Comparison of ENCODE assay signal across 9 cellular contexts in the genomic region with DNA sequence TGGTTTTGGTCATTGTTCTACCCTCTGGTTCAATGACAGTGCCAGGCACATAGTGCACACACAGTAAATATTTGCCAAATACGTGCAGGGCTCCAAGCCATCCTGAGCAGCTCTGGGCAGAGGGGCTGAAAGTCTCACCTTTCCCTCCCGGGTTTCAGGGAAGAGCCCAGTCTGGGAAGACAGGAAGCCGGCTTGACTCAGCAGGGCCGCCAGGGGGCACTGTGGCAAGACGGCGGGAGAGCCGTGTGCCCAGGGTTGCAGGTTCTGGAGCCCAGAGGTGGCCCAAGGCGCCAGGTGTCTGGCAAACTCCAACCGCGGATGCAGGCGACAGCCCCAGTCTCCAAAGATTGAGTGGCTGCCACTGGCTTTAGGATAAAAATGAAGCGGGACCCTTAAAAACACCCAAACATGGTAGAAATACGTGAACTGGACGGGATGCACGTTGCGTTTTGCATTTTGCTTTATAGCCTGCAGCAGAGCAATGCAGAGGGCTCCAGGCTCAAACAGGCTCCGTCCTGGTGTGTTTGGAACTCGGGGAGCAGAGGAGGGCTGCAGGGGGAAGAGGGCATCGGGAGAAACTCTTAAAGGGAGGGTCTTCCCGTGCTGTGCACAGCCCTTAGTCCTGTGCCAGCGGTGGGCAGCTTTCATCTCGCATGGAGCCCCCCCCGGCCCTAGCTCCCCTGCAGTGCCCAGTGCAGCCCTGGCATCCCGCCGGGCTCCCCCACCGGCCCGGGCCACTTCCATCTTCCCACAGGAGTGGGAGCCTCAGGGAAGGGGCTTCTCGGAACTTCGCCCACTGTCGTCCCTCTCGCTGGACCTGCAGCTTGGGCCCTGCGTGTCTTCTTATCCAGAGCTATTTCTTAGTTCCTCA. TPM values are rescaled to one million over a fixed set of nuclear protein-coding genes. Genes with fewer than 3 reads are reported as not detected.
DNase-seq lines count a peak whose midpoint lies in the region; ATAC-seq and TF ChIP-seq lines count a peak whose summit lies in the region.
"Had no signal": no experiment of that assay in that cellular context is flagged by ENCODE, and none has a peak within 500 bp of the region (broad histone marks: within the 10 kb centered on the region; RNA-seq: fewer than 3 reads in every experiment).

No MANE protein-coding gene starts in this region.

- H3K27ac Mint-ChIP-seq in brain: peak overlapping the region in 1 of 5 experiments; percentile 4
- H3K27ac Mint-ChIP-seq: dendritic cell treated with granulocyte-macrophage colony-stimulating factor and Interleukin-4, amounts not matched to agents 40 ng/mL and 50 ng/mL, for 4 days had no signal

- H3K27ac ChIP-seq in uterus: no peak overlapping the region

- TF ChIP-seq CTCF in GM12865 (IDR thresholded peaks at IDR 0.05; ENCODE audit: insufficient read depth, low read depth, low read length, missing control alignments) (peak; percentile 73), brain (conservative IDR thresholded peaks at IDR 0.05) (peak; percentile 60 to 81), uterus (IDR thresholded peaks at IDR 0.05) (peak in 3 of 4 experiments; percentile 25 to 42 (median 34))

- no peak overlapping the region for H3K4me3 Mint-ChIP-seq in brain
- H3K4me3 Mint-ChIP-seq: dendritic cell treated with granulocyte-macrophage colony-stimulating factor and Interleukin-4, amounts not matched to agents 40 ng/mL and 50 ng/mL, for 4 days had no signal

- H3K27me3 Mint-ChIP-seq in brain: peaks cover 17% of the 10 kb centered on the region

- H3K9me3 ChIP-seq in uterus: no peaks in the 10 kb centered on the region

- no peak for TF ChIP-seq POLR2A in uterus (IDR thresholded peaks at IDR 0.05)

- DNase-seq in AG08396 (ENCODE audit: low spot score) (peak; percentile 82), GM12865 (ENCODE audit: low read depth) (peak; percentile 17), NCI-H748 (lab: John Stamatoyannopoulos, UW; ENCODE audit: unreplicated experiment) (peak; percentile 98), left colon (peak in 1 of 2 donors; percentile 36), uterus (no peak), NK-92 (lab: John Stamatoyannopoulos, UW; ENCODE audit: unreplicated experiment) (no peak)

- intact Hi-C loops in left colon (cut with DNase I, micrococcal nuclease) (no loop called here), uterus (cut with DNase I; ENCODE audit: low total_unique reads) (no loop called here)

- H3K9me3 Mint-ChIP-seq in brain: no peaks in the 10 kb centered on the region
- H3K9me3 Mint-ChIP-seq: dendritic cell treated with granulocyte-macrophage colony-stimulating factor and Interleukin-4, amounts not matched to agents 40 ng/mL and 50 ng/mL, for 4 days had no signal

- H3K36me3 Mint-ChIP-seq in brain: no peaks in the 10 kb centered on the region

- no peak overlapping the region for H3K4me3 ChIP-seq in GM12865 (ENCODE audit: low read depth, low read length)
- no peak overlapping the region for H3K4me3 ChIP-seq in uterus

- no peaks in the 10 kb centered on the region for H3K4me1 ChIP-seq in uterus

- ATAC-seq in left colon (peak; percentile 72), HG02759 (IDR thresholded peaks at IDR 0.05; ENCODE audit: unreplicated experiment) (no peak)

- no peaks in the 10 kb centered on the region for H3K27me3 ChIP-seq in uterus

- no peaks in the 10 kb centered on the region for H3K36me3 ChIP-seq in uterus

- peaks cover 22% of the 10 kb centered on the region for H3K4me1 Mint-ChIP-seq in brain

RNA-seq across cellular contexts. Expression of gene KRTAP5-5, which starts 10.7 kb away (rescaled TPM):
- polyA plus RNA-seq in brain (ENCODE audit: insufficient read depth, low read depth, low replicate concordance): not detected
- total RNA-seq in left colon (under 1 TPM; 0.28 to 0.43 TPM), uterus (not detected)

RNA-seq across cellular contexts. Expression of gene KRTAP5-4, which starts 18.4 kb away (rescaled TPM):
- not detected for polyA plus RNA-seq in brain (ENCODE audit: insufficient read depth, low read depth, low replicate concordance)
- total RNA-seq in left colon: not detected
- not detected for total RNA-seq in uterus

RNA-seq across cellular contexts. Expression of gene KRTAP5-3, which starts 32.0 kb away (rescaled TPM):
- not detected for polyA plus RNA-seq in brain (ENCODE audit: insufficient read depth, low read depth, low replicate concordance)
- not detected for total RNA-seq in left colon
- total RNA-seq in uterus: not detected

RNA-seq across cellular contexts. Expression of gene KRTAP5-2, which starts 42.2 kb away (rescaled TPM):
- not detected for polyA plus RNA-seq in brain (ENCODE audit: insufficient read depth, low read depth, low replicate concordance)
- not detected for total RNA-seq in left colon
- not detected for total RNA-seq in uterus

RNA-seq across cellular contexts. Expression of gene KRTAP5-1, which starts 55.2 kb away (rescaled TPM):
- polyA plus RNA-seq in brain (ENCODE audit: insufficient read depth, low read depth, low replicate concordance): not detected
- total RNA-seq in left colon: not detected
- total RNA-seq in uterus: not detected

Comparison
In these comparisons a context has a peak if more than half of its experiments do, and no peak if none do; other contexts are left out.
1. DNase-seq: peak in AG08396 (single experiment), GM12865 (single experiment) and NCI-H748 (single experiment); none in uterus (0 of 2) and NK-92 (single experiment).
2. Peak in every context shown above with its lines, with median percentiles within 50 percentile points of each other: CTCF ChIP-seq.